ENCODE assay signal across 13 cellular contexts in genomic region chr20:48538058-48538825, GRCh38.
DNase-seq lines count a peak whose midpoint lies in the region; FAIRE-seq and TF ChIP-seq lines count a peak whose summit lies in the region.
"Had no signal": no experiment of that assay in that cellular context is flagged by ENCODE, and none has a peak within 500 bp of the region (broad histone marks: within the 10 kb centered on the region; RNA-seq: fewer than 3 reads in every experiment).

No MANE protein-coding gene starts in this region.

- no peak overlapping the region for H3K4me3 ChIP-seq in fibroblast of the aortic adventitia (ENCODE audit: low read depth, low read length)
- H3K4me3 ChIP-seq: breast epithelium, ovary had no signal

- H3K36me3 Mint-ChIP-seq in T-helper 2 cell treated with Interferon-gamma antibody and Interleukin-4, amounts not matched to agents 5 μg/mL and 100 μg/mL, for 36 hours (ENCODE audit: low read depth): no peaks in the 10 kb centered on the region

- DNase-seq in H54 (ENCODE audit: insufficient read length, low spot score): peak; percentile 71
- peak; percentile 80 for DNase-seq in RCC 7860 (ENCODE audit: low spot score)
- peak; percentile 91 for DNase-seq in fibroblast of the aortic adventitia (ENCODE audit: low read depth)
- DNase-seq in renal cortical epithelial cell (ENCODE audit: low read depth): peak; percentile 93
- no peak for DNase-seq in GM10266 (ENCODE audit: extremely low spot score)
- DNase-seq in T-helper 2 cell treated with Interferon-gamma antibody and Interleukin-4, amounts not matched to agents 5 μg/mL and 100 μg/mL, for 36 hours (ENCODE audit: low spot score): no peak
- DNase-seq in DMS53 treated with DMSO at 0.1 percent for 48 hours (lab: John Stamatoyannopoulos, UW; ENCODE audit: unreplicated experiment): no peak
- no peak for DNase-seq in NCI-H1436 (lab: John Stamatoyannopoulos, UW)
- DNase-seq: hippocampal formation, NCI-H1105, SHP77 treated with DMSO at 0.1 percent for 48 hours had no signal

- FAIRE-seq in H54 (lab: Jason Lieb, UNC): no peak
- peak; percentile 77 for FAIRE-seq in RCC 7860 (lab: Jason Lieb, UNC)

- TF ChIP-seq CTCF in fibroblast of the aortic adventitia (IDR thresholded peaks at IDR 0.05; ENCODE audit: insufficient read depth, low read length) (no peak), GM10266 (IDR thresholded peaks at IDR 0.05; ENCODE audit: control insufficient read depth, insufficient read depth, low read depth, missing control alignments) (no peak)

- H3K9me3 Mint-ChIP-seq in T-helper 2 cell treated with Interferon-gamma antibody and Interleukin-4, amounts not matched to agents 5 μg/mL and 100 μg/mL, for 36 hours: no peaks in the 10 kb centered on the region

- no peak for TF ChIP-seq POLR2A in H54 (IDR thresholded peaks at IDR 0.05; ENCODE audit: low read depth, low read length)

- no peak overlapping the region for H3K4me3 Mint-ChIP-seq in T-helper 2 cell treated with Interferon-gamma antibody and Interleukin-4, amounts not matched to agents 5 μg/mL and 100 μg/mL, for 36 hours

- H3K27ac Mint-ChIP-seq in T-helper 2 cell treated with Interferon-gamma antibody and Interleukin-4, amounts not matched to agents 5 μg/mL and 100 μg/mL, for 36 hours: no peak overlapping the region

- no peaks in the 10 kb centered on the region for H3K4me1 Mint-ChIP-seq in T-helper 2 cell treated with Interferon-gamma antibody and Interleukin-4, amounts not matched to agents 5 μg/mL and 100 μg/mL, for 36 hours (ENCODE audit: low read depth)

- peaks cover 4% of the 10 kb centered on the region for H3K27me3 Mint-ChIP-seq in T-helper 2 cell treated with Interferon-gamma antibody and Interleukin-4, amounts not matched to agents 5 μg/mL and 100 μg/mL, for 36 hours (ENCODE audit: low read depth)

Comparison
In these comparisons a context has a peak if more than half of its experiments do, and no peak if none do; other contexts are left out.
1. DNase-seq: peak in H54 (single experiment), RCC 7860 (single experiment), fibroblast of the aortic adventitia (single experiment) and renal cortical epithelial cell (single experiment); none in GM10266 (single experiment), T-helper 2 cell treated with Interferon-gamma antibody and Interleukin-4, amounts not matched to agents 5 μg/mL and 100 μg/mL, for 36 hours (single experiment), DMS53 treated with DMSO at 0.1 percent for 48 hours (single experiment) and NCI-H1436 (single experiment).